In genomic region chr3:144312702-144313101, GRCh38 we compare ENCODE assay signal across 21 cellular contexts.
DNase-seq lines count a peak whose midpoint lies in the region; ATAC-seq and TF ChIP-seq lines count a peak whose summit lies in the region.
"Had no signal": no experiment of that assay in that cellular context is flagged by ENCODE, and none has a peak within 500 bp of the region (broad histone marks: within the 10 kb centered on the region; RNA-seq: fewer than 3 reads in every experiment).

No MANE protein-coding gene starts in this region.

- no TSS peak for BruUV-seq in PC-3 (replicated peaks; lab: Mats Ljungman, UMichigan)

- no peaks in the 10 kb centered on the region for H3K4me1 Mint-ChIP-seq in activated T-cell treated with anti-CD3 and anti-CD28 coated beads, Interleukin-2, amount 50 U/mL, for 24 hours (ENCODE audit: low read depth)
- H3K4me1 Mint-ChIP-seq: IgD-negative memory B cell had no signal

- H3K4me2 ChIP-seq in PC-3 (ENCODE audit: low read length), result no peak overlapping the region
- H3K4me2 ChIP-seq: GM23338 had no signal

- H3K27me3 ChIP-seq in PC-3 (ENCODE audit: low read length), result no peaks in the 10 kb centered on the region

- no peaks in the 10 kb centered on the region for H3K36me3 ChIP-seq in PC-3 (ENCODE audit: low read depth, low read length)

- H3K9me3 Mint-ChIP-seq in activated T-cell treated with anti-CD3 and anti-CD28 coated beads, Interleukin-2, amount 50 U/mL, for 24 hours, result peaks cover 3% of the 10 kb centered on the region
- H3K9me3 Mint-ChIP-seq: CD4-positive, alpha-beta T cell; GM23338 had no signal

- CTCF ChIA-PET in PC-3 (lab: Charles Lee), result no interaction called here

- no peak overlapping the region for H2AFZ ChIP-seq in PC-3 (ENCODE audit: low read length)
- H2AFZ ChIP-seq: GM23338 had no signal

- H3K9me3 ChIP-seq in PC-3 (ENCODE audit: low read length), result no peaks in the 10 kb centered on the region

- H3K27ac ChIP-seq in PC-3 (ENCODE audit: low read length), result peak overlapping the region; percentile 49
- H3K27ac ChIP-seq: C4-2B had no signal

- DNase-seq in EL (peak; percentile 1), NCI-H226 (peak; percentile 13), PC-3 (peak; percentile 39), foreskin melanocyte (peak; percentile 34), NCI-H2171 treated with DMSO at 0.1 percent for 48 hours (lab: John Stamatoyannopoulos, UW) (no peak), NOMO-1 (lab: John Stamatoyannopoulos, UW; ENCODE audit: unreplicated experiment in 2 of 2) (no peak)
- DNase-seq in activated T-cell treated with anti-CD3 and anti-CD28 coated beads, Interleukin-2, amount 50 U/mL, for 24 hours, result no peak
- DNase-seq: AML-193; Caco-2; CD4-positive, alpha-beta T cell; DMS153; DMS79; GF-D8; HCEC 1CT; HFFc6; KBM-7 had no signal

- H3K9me2 ChIP-seq in PC-3 (replicated peaks; ENCODE audit: low read length), result no peaks in the 10 kb centered on the region

- no peak overlapping the region for H3K9ac ChIP-seq in PC-3 (ENCODE audit: low read length)

- POLR2A ChIA-PET in PC-3 (lab: Charles Lee; ENCODE audit: unreplicated experiment), result no interaction called here

- no peak for TF ChIP-seq CTCF in PC-3 (conservative IDR thresholded peaks at IDR 0.05; ENCODE audit: low read depth, low read length)

- no peaks in the 10 kb centered on the region for H3K79me2 ChIP-seq in PC-3 (ENCODE audit: low read length)

- no peak overlapping the region for H3K27ac Mint-ChIP-seq in activated T-cell treated with anti-CD3 and anti-CD28 coated beads, Interleukin-2, amount 50 U/mL, for 24 hours
- H3K27ac Mint-ChIP-seq: CD4-positive, alpha-beta T cell; GM23338; HFFc6; IgD-negative memory B cell had no signal

- H3K36me3 Mint-ChIP-seq in activated T-cell treated with anti-CD3 and anti-CD28 coated beads, Interleukin-2, amount 50 U/mL, for 24 hours (ENCODE audit: low read depth), result no peaks in the 10 kb centered on the region

- H3K4me1 ChIP-seq in PC-3 (ENCODE audit: insufficient read depth, low read length), result peaks cover 6% of the 10 kb centered on the region; the same call in 1 of the 2 replicates

- H3K27me3 Mint-ChIP-seq in activated T-cell treated with anti-CD3 and anti-CD28 coated beads, Interleukin-2, amount 50 U/mL, for 24 hours, result no peaks in the 10 kb centered on the region

- no peaks in the 10 kb centered on the region for H4K20me1 ChIP-seq in PC-3 (ENCODE audit: low read length)

- ATAC-seq in PC-3 (peak; percentile 83), GM19328 (IDR thresholded peaks at IDR 0.05; ENCODE audit: unreplicated experiment) (no peak)
- ATAC-seq: GM23338, HepG2 had no signal

- intact Hi-C loops in PC-3 (cut with micrococcal nuclease), result no loop called here

- no peaks in the 10 kb centered on the region for H3F3A ChIP-seq in PC-3 (ENCODE audit: low read length, unreplicated experiment)

- no peak overlapping the region for H3K4me3 Mint-ChIP-seq in activated T-cell treated with anti-CD3 and anti-CD28 coated beads, Interleukin-2, amount 50 U/mL, for 24 hours
- H3K4me3 Mint-ChIP-seq: CD4-positive, alpha-beta T cell; GM23338; HFFc6; IgD-negative memory B cell had no signal

- no peak overlapping the region for H3K4me3 ChIP-seq in PC-3 (ENCODE audit: low read length)
- H3K4me3 ChIP-seq: GM23338 had no signal

Comparison
In these comparisons a context has a peak if more than half of its experiments do, and no peak if none do; other contexts are left out.
1. DNase-seq: peak in EL (single experiment), NCI-H226 (single experiment), PC-3 (single experiment) and foreskin melanocyte (single experiment); none in NCI-H2171 treated with DMSO at 0.1 percent for 48 hours (single experiment), NOMO-1 (0 of 2) and activated T-cell treated with anti-CD3 and anti-CD28 coated beads, Interleukin-2, amount 50 U/mL, for 24 hours (single experiment).